ENCODE assay signal across 7 cellular contexts in genomic region chr2:176447616-176448015, GRCh38.
"Had no signal": no experiment of that assay in that cellular context is flagged by ENCODE, and none has a peak within 500 bp of the region (broad histone marks: within the 10 kb centered on the region; RNA-seq: fewer than 3 reads in every experiment).

No MANE protein-coding gene starts in this region.

- H2AFZ ChIP-seq: GM23338 had no signal

- FAIRE-seq: H1, H54, HTR-8/SVneo had no signal

- DNase-seq: H9, HCEC 1CT, KBM-7 had no signal

- H3K4me3 ChIP-seq: GM23338 had no signal

- H3K4me2 ChIP-seq: GM23338 had no signal

- ATAC-seq: GM23338 had no signal
